Comparison of ENCODE assay signal across 12 cellular contexts in genomic region chr19:11324748-11325389, GRCh38. TPM values are rescaled to one million over a fixed set of nuclear protein-coding genes. Genes with fewer than 3 reads are reported as not detected.
DNase-seq lines count a peak whose midpoint lies in the region; ATAC-seq and TF ChIP-seq lines count a peak whose summit lies in the region.
"Had no signal": no experiment of that assay in that cellular context is flagged by ENCODE, and none has a peak within 500 bp of the region (broad histone marks: within the 10 kb centered on the region; RNA-seq: fewer than 3 reads in every experiment).

No MANE protein-coding gene starts in this region.

- peak overlapping the region; percentile 82 for H3K27ac ChIP-seq in C4-2B
- peak overlapping the region; percentile 95 for H3K27ac ChIP-seq in RWPE1
- peak overlapping the region; percentile 85 for H3K27ac ChIP-seq in epithelial cell of prostate
- H3K27ac ChIP-seq: WERI-Rb-1 had no signal

- peak overlapping the region; percentile 90 for H3K27ac Mint-ChIP-seq in osteocyte (ENCODE audit: unreplicated experiment)

- TF ChIP-seq CTCF in C4-2B (conservative IDR thresholded peaks at IDR 0.05) (no peak), RWPE1 (conservative IDR thresholded peaks at IDR 0.05; ENCODE audit: low read depth) (no peak), osteocyte (IDR thresholded peaks at IDR 0.05) (no peak)

- no peak for DNase-seq in RWPE1 (ENCODE audit: low spot score)
- DNase-seq in epithelial cell of prostate (ENCODE audit: low read depth, low spot score): no peak
- DNase-seq in osteocyte (ENCODE audit: extremely low spot score, unreplicated experiment): no peak
- no peak for DNase-seq in HEK293T (ENCODE audit: extremely low spot score)
- no peak for DNase-seq in NCI-H2029 (lab: John Stamatoyannopoulos, UW)
- no peak for DNase-seq in SKM-1 treated with dmso at 0.1 percent for 144 hours (lab: John Stamatoyannopoulos, UW; ENCODE audit: unreplicated experiment)
- DNase-seq: WERI-Rb-1 had no signal

- no peaks in the 10 kb centered on the region for H3K9me3 Mint-ChIP-seq in osteocyte (ENCODE audit: unreplicated experiment)

- CTCF ChIA-PET in RWPE1 (lab: Yijun Ruan, JAX): interaction anchor here (0.7 to 1.3 kb wide), 3 partner anchors 29 to 158 kb away, joined by 3 to 4 read pairs (median 3); partner anchors contain the start of gene TSPAN16
- CTCF ChIA-PET in HEK293T (lab: Yijun Ruan, JAX): interaction anchor here (0.6 kb wide), 1 partner anchor 48 kb away, joined by 4 read pairs; no protein-coding TSS in a partner anchor

- no peak for ATAC-seq in GM18861 (IDR thresholded peaks at IDR 0.05; ENCODE audit: unreplicated experiment)

- H3K4me1 Mint-ChIP-seq in osteocyte (ENCODE audit: unreplicated experiment): peaks cover 37% of the 10 kb centered on the region

- H3K4me3 Mint-ChIP-seq in osteocyte (ENCODE audit: unreplicated experiment): no peak overlapping the region

- H3K36me3 Mint-ChIP-seq in osteocyte (ENCODE audit: unreplicated experiment): no peaks in the 10 kb centered on the region

- no peaks in the 10 kb centered on the region for H3K27me3 Mint-ChIP-seq in osteocyte (ENCODE audit: unreplicated experiment)

- POLR2A ChIA-PET in RWPE1 (lab: Yijun Ruan, JAX; ENCODE audit: low non-redundant PET) (no interaction called here), HEK293T (lab: Yijun Ruan, JAX) (interaction anchor here (1.1 to 1.3 kb wide), 2 partner anchors 14 to 22 kb away, joined by 4 read pairs; partner anchors contain the start of genes CCDC159, RAB3D and TMEM205)

TF ChIP-seq in HEK293T, 16 proteins besides CTCF, POLR2A, EP300 and RAD21:
- no peak for TF ChIP-seq ZNF384 (IDR thresholded peaks at IDR 0.05)
- TF ChIP-seq HDGF (IDR thresholded peaks at IDR 0.05; ENCODE audit: borderline replicate concordance): no peak
- TF ChIP-seq CTBP1 (IDR thresholded peaks at IDR 0.05; ENCODE audit: borderline replicate concordance): no peak
- no peak for TF ChIP-seq BHLHE40 (IDR thresholded peaks at IDR 0.05; ENCODE audit: borderline replicate concordance)
- no peak for TF ChIP-seq L3MBTL2 (conservative IDR thresholded peaks at IDR 0.05)
- no peak for TF ChIP-seq SP1 (IDR thresholded peaks at IDR 0.05)
- TF ChIP-seq FOXK2 (IDR thresholded peaks at IDR 0.05): no peak
- TF ChIP-seq NFRKB (IDR thresholded peaks at IDR 0.05): no peak
- no peak for TF ChIP-seq FOXM1 (IDR thresholded peaks at IDR 0.05; ENCODE audit: borderline replicate concordance)
- TF ChIP-seq TARDBP (IDR thresholded peaks at IDR 0.05): no peak
- no peak for TF ChIP-seq SUZ12 (IDR thresholded peaks at IDR 0.05)
- no peak for TF ChIP-seq LEF1 (IDR thresholded peaks at IDR 0.05; ENCODE audit: borderline replicate concordance)
- no peak for TF ChIP-seq ELF4 (IDR thresholded peaks at IDR 0.05)
- TF ChIP-seq FOXA1 (IDR thresholded peaks at IDR 0.05): no peak
- TF ChIP-seq PKNOX1 (IDR thresholded peaks at IDR 0.05): no peak
- TF ChIP-seq ARNT (IDR thresholded peaks at IDR 0.05): no peak
TF ChIP-seq in HEK293T: peak in this region for 0.

RNA-seq across cellular contexts. Expression of gene RAB3D, which starts 14.6 kb away (rescaled TPM):
- 2.6 and 4.3 TPM in 2 replicates for total RNA-seq in osteocyte

RNA-seq across cellular contexts. Expression of gene TMEM205, which starts 21.2 kb away (rescaled TPM):
- 57.4 and 64.1 TPM in 2 replicates for total RNA-seq in osteocyte

RNA-seq across cellular contexts. Expression of gene CCDC159, which starts 21.4 kb away (rescaled TPM):
- 22.4 and 28.1 TPM in 2 replicates for total RNA-seq in osteocyte

RNA-seq across cellular contexts. Expression of gene TSPAN16, which starts 28.9 kb away (rescaled TPM):
- not detected in 2 replicates for total RNA-seq in osteocyte
- total RNA-seq: chondrocyte, kidney, NCI-H460 had no signal

RNA-seq across cellular contexts. Expression of gene PLPPR2, which starts 30.4 kb away (rescaled TPM):
- 51.9 and 55.8 TPM in 2 replicates for total RNA-seq in osteocyte
